ENCODE assay signal across 7 cellular contexts in the genomic region with DNA sequence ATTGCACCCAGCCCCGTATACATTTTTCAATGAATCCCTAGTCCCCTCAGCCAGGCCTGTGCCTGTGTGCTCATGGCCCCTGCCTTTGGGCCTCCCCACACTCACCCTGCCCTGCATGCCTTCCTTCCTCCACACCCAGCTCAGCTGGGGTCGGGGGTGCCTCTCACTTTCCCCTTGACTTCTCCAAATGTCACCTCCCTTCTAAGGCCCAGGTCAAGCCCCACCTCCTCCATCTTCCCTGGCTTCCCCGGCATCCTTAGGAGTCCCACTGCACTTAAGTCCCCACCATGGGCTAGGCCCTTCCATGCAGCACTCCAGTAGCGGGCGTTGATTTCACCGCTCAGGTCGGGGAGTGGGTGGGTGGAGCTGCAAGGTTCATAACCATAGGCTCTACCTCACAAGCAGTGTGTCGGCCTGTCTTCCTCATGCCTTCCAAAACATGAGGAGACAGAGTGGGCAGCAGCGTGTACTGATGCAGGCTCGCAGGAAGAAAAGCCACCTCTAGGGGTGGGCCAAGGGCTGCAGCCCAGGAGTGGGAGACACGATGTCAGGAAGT. TPM values are rescaled to one million over a fixed set of nuclear protein-coding genes. Genes with fewer than 3 reads are reported as not detected.
DNase-seq lines count a peak whose midpoint lies in the region; ATAC-seq and TF ChIP-seq lines count a peak whose summit lies in the region.

No MANE protein-coding gene starts in this region.

- no peak for TF ChIP-seq CTCF in SU-DHL-6 (IDR thresholded peaks at IDR 0.05; ENCODE audit: insufficient read depth, low read length, poor library complexity, severe bottlenecking)
- TF ChIP-seq CTCF in heart left ventricle (IDR thresholded peaks at IDR 0.05), result no peak
- TF ChIP-seq CTCF in foreskin keratinocyte (conservative IDR thresholded peaks at IDR 0.05), result no peak

- WGBS in heart left ventricle, 4 donors, result 40 to 51% (median 45%) methylated on average over 11 of the region's 11 CpGs

- H3K36me3 ChIP-seq in SU-DHL-6 (ENCODE audit: low read length), result no peaks in the 10 kb centered on the region
- H3K36me3 ChIP-seq in heart left ventricle, result peaks cover 0 to 26% (median 11%) of the 10 kb centered on the region in 9 donors

- no peak overlapping the region for H3K9ac ChIP-seq in SU-DHL-6 (ENCODE audit: low read length)

- no peak for DNase-seq in heart left ventricle
- DNase-seq in foreskin keratinocyte, result no peak
- DNase-seq in NCI-H2171 (lab: John Stamatoyannopoulos, UW), result no peak

- no peak overlapping the region for H3K4me2 ChIP-seq in SU-DHL-6 (ENCODE audit: low read depth, low read length, poor library complexity, severe bottlenecking)

- no peaks in the 10 kb centered on the region for H3K27me3 ChIP-seq in SU-DHL-6 (ENCODE audit: low read length)
- H3K27me3 ChIP-seq in heart left ventricle, result no peaks in the 10 kb centered on the region
- H3K27me3 ChIP-seq in foreskin keratinocyte, result no peaks in the 10 kb centered on the region

- H2AFZ ChIP-seq in SU-DHL-6 (ENCODE audit: low read depth, low read length, severe bottlenecking), result no peak overlapping the region

- peak overlapping the region; percentile 89 for H3K27ac Mint-ChIP-seq in stimulated activated naive CD8-positive, alpha-beta T cell treated with anti-CD3 and anti-CD28 coated beads, Interleukin-15, Interleukin-2, amounts not matched to agents 100 ng/mL and 50 ng/mL, for 24 hours

- ATAC-seq in GM21619 (IDR thresholded peaks at IDR 0.05; ENCODE audit: unreplicated experiment), result peak; percentile 12
- ATAC-seq in heart left ventricle, result peak in 1 of 4 donors; percentile 3
- ATAC-seq in foreskin keratinocyte, result no peak
- no peak for ATAC-seq in GM19395 (IDR thresholded peaks at IDR 0.05; ENCODE audit: unreplicated experiment)

- H3K4me3 ChIP-seq in SU-DHL-6 (ENCODE audit: insufficient read depth, low read length, poor library complexity, severe bottlenecking) (no peak overlapping the region), heart left ventricle (peak overlapping the region in 2 of 12 donors; percentile 43 to 46)

- H3K27ac ChIP-seq in SU-DHL-6 (ENCODE audit: low read depth, low read length) (peak overlapping the region; percentile 67), heart left ventricle (peak overlapping the region; percentile 79 to 99 (median 95)), foreskin keratinocyte (no peak overlapping the region)

- TF ChIP-seq POLR2A in heart left ventricle (IDR thresholded peaks at IDR 0.05), result no peak

- H3K27me3 Mint-ChIP-seq in stimulated activated naive CD8-positive, alpha-beta T cell treated with anti-CD3 and anti-CD28 coated beads, Interleukin-15, Interleukin-2, amounts not matched to agents 100 ng/mL and 50 ng/mL, for 24 hours, result no peaks in the 10 kb centered on the region

- intact Hi-C loops in heart left ventricle (cut with DNase I), result loop anchor here in 2 of 10 donors (2.0 to 5.0 kb wide), 3 partner anchors 15 to 47 kb away; a partner anchor contains a TSS

- H3K36me3 Mint-ChIP-seq in stimulated activated naive CD8-positive, alpha-beta T cell treated with anti-CD3 and anti-CD28 coated beads, Interleukin-15, Interleukin-2, amounts not matched to agents 100 ng/mL and 50 ng/mL, for 24 hours (ENCODE audit: low read depth), result peaks cover 30% of the 10 kb centered on the region

- peaks cover 70% of the 10 kb centered on the region for H3K4me1 Mint-ChIP-seq in stimulated activated naive CD8-positive, alpha-beta T cell treated with anti-CD3 and anti-CD28 coated beads, Interleukin-15, Interleukin-2, amounts not matched to agents 100 ng/mL and 50 ng/mL, for 24 hours (ENCODE audit: low read depth)

- H4K20me1 ChIP-seq in SU-DHL-6 (ENCODE audit: low read depth, low read length), result no peaks in the 10 kb centered on the region

- H3F3A ChIP-seq in SU-DHL-6 (ENCODE audit: insufficient read depth), result peaks cover 6% of the 10 kb centered on the region

- H3K9me2 ChIP-seq in SU-DHL-6 (replicated peaks; ENCODE audit: insufficient read depth, low read length), result no peaks in the 10 kb centered on the region

- H3K9me3 ChIP-seq in SU-DHL-6 (ENCODE audit: insufficient read depth, low read length) (no peaks in the 10 kb centered on the region), heart left ventricle (no peaks in the 10 kb centered on the region)

- H3K4me3 Mint-ChIP-seq in stimulated activated naive CD8-positive, alpha-beta T cell treated with anti-CD3 and anti-CD28 coated beads, Interleukin-15, Interleukin-2, amounts not matched to agents 100 ng/mL and 50 ng/mL, for 24 hours, result peak overlapping the region; percentile 55

- H3K79me2 ChIP-seq in SU-DHL-6 (ENCODE audit: insufficient read depth, low read length), result no peaks in the 10 kb centered on the region

- no peaks in the 10 kb centered on the region for H3K9me3 Mint-ChIP-seq in stimulated activated naive CD8-positive, alpha-beta T cell treated with anti-CD3 and anti-CD28 coated beads, Interleukin-15, Interleukin-2, amounts not matched to agents 100 ng/mL and 50 ng/mL, for 24 hours

- H3K4me1 ChIP-seq in heart left ventricle (peaks cover 10 to 74% (median 53%) of the 10 kb centered on the region in 12 donors), foreskin keratinocyte (peaks cover 9% of the 10 kb centered on the region)

RNA-seq across cellular contexts. Expression of a gene that starts 47.7 kb away (rescaled TPM):
- total RNA-seq in heart left ventricle (10 to 100 TPM in 8 of 9 donors, 1 to 10 TPM in 1; 3.5 to 26.0 (median 18.6) TPM), foreskin keratinocyte (6.6 and 8.0 TPM in 2 replicates)
- polyA plus RNA-seq in heart left ventricle (1 to 10 TPM; 9.1 to 9.2 TPM), foreskin keratinocyte (3.0 and 3.2 TPM in 2 replicates)
